13 cellular contexts compared by ENCODE assay signal in genomic region chr14:71711131-71711530, GRCh38.
DNase-seq lines count a peak whose midpoint lies in the region; ATAC-seq lines count a peak whose summit lies in the region.
"Had no signal": no experiment of that assay in that cellular context is flagged by ENCODE, and none has a peak within 500 bp of the region (broad histone marks: within the 10 kb centered on the region; RNA-seq: fewer than 3 reads in every experiment).

No MANE protein-coding gene starts in this region.

- H3K9me3 ChIP-seq in naive thymus-derived CD4-positive, alpha-beta T cell (ENCODE audit: control insufficient read depth in 2 of 3, low read length in 3 of 3), result no peaks in the 10 kb centered on the region
- H3K9me3 ChIP-seq: transverse colon had no signal

- peaks cover 9% of the 10 kb centered on the region for H3K79me2 ChIP-seq in ACC112 (ENCODE audit: control insufficient read depth, insufficient read depth, low read length, unreplicated experiment)

- ATAC-seq in naive thymus-derived CD4-positive, alpha-beta T cell, result peak; percentile 44
- no peak for ATAC-seq in HG03139 (IDR thresholded peaks at IDR 0.05; ENCODE audit: unreplicated experiment)

- in situ Hi-C loops in KBM-7 (cut with MboI; ENCODE audit: low pct_unique_long_range_greater_than_20kb, low sequenced_read_pairs), result no loop called here

- H3K27me3 Mint-ChIP-seq in naive thymus-derived CD4-positive, alpha-beta T cell, result no peaks in the 10 kb centered on the region

- H3K4me3 ChIP-seq in ACC112 (ENCODE audit: low read depth, low read length), result peak overlapping the region; percentile 48; the same call in 1 of the 2 replicates
- H3K4me3 ChIP-seq in Jurkat, Clone E6-1 (ENCODE audit: low read length), result no peak overlapping the region
- no peak overlapping the region for H3K4me3 ChIP-seq in naive thymus-derived CD4-positive, alpha-beta T cell (ENCODE audit: low read length)
- H3K4me3 ChIP-seq: transverse colon had no signal

- intact Hi-C loops in naive thymus-derived CD4-positive, alpha-beta T cell (cut with micrococcal nuclease), result loop anchor here in 1 of 2 donors (5.0 kb wide), 1 partner anchor 389 kb away; the partner anchor contains the start of gene SIPA1L1

- H3K27ac Mint-ChIP-seq in naive thymus-derived CD4-positive, alpha-beta T cell, result peak overlapping the region in 3 of 9 donors; percentile 3 to 64 (median 51)

- H3K27ac ChIP-seq in ACC112 (ENCODE audit: low read depth, low read length) (peak overlapping the region; percentile 94), angular gyrus (ENCODE audit: low read depth, low read length) (peak overlapping the region; percentile 27)
- H3K27ac ChIP-seq in naive thymus-derived CD4-positive, alpha-beta T cell (ENCODE audit: low read depth, low read length), result no peak overlapping the region
- H3K27ac ChIP-seq: transverse colon had no signal

- DNase-seq in Jurkat, Clone E6-1 (ENCODE audit: low read depth, low spot score), result peak; percentile 70
- DNase-seq in naive thymus-derived CD4-positive, alpha-beta T cell, result peak in 4 of 9 donors; percentile 10 to 27 (median 12)
- no peak for DNase-seq in germinal center (ENCODE audit: low spot score)
- no peak for DNase-seq in KBM-7
- DNase-seq in NCI-H1417 treated with DMSO at 0.1 percent for 48 hours (lab: John Stamatoyannopoulos, UW), result no peak
- DNase-seq: activated CD4-positive, alpha-beta T cell treated with anti-CD3 and anti-CD28 coated beads for 4 hours; DMS79 treated with DMSO at 0.1 percent for 48 hours; midbrain; right cardiac atrium; transverse colon had no signal

- H3K9me3 Mint-ChIP-seq in naive thymus-derived CD4-positive, alpha-beta T cell, result peaks cover 0 to 3% (median 0%) of the 10 kb centered on the region in 11 donors

- CTCF ChIA-PET in naive thymus-derived CD4-positive, alpha-beta T cell (lab: Charles Lee), result interaction anchor here (0.7 to 1.0 kb wide), 2 partner anchors 28 to 390 kb away, joined by 3 to 4 read pairs; no protein-coding TSS in a partner anchor

- peaks cover 6 to 50% (median 42%) of the 10 kb centered on the region in 5 donors for H3K36me3 Mint-ChIP-seq in naive thymus-derived CD4-positive, alpha-beta T cell

- H3K27me3 ChIP-seq in ACC112 (ENCODE audit: insufficient read depth, low read length), result no peaks in the 10 kb centered on the region
- no peaks in the 10 kb centered on the region for H3K27me3 ChIP-seq in naive thymus-derived CD4-positive, alpha-beta T cell (ENCODE audit: control insufficient read depth in 2 of 2, insufficient read depth in 2 of 2, low read length in 2 of 2)
- H3K27me3 ChIP-seq: transverse colon had no signal

- H3K4me1 Mint-ChIP-seq in naive thymus-derived CD4-positive, alpha-beta T cell, result peaks cover 0 to 22% (median 8%) of the 10 kb centered on the region in 7 donors

- peak overlapping the region; percentile 5 for H2AFZ ChIP-seq in ACC112 (ENCODE audit: low read length, unreplicated experiment)

- peaks cover 7% of the 10 kb centered on the region; the same call in 1 of the 2 replicates for H3K36me3 ChIP-seq in ACC112 (ENCODE audit: insufficient read depth, low read length)
- H3K36me3 ChIP-seq in naive thymus-derived CD4-positive, alpha-beta T cell (ENCODE audit: control insufficient read depth in 2 of 3, insufficient read depth in 3 of 3, low read length in 3 of 3), result peaks cover 0 to 19% (median 0%) of the 10 kb centered on the region in 3 experiments

- peak overlapping the region in 1 of 10 donors; percentile 4 for H3K4me3 Mint-ChIP-seq in naive thymus-derived CD4-positive, alpha-beta T cell

- POLR2A ChIA-PET in naive thymus-derived CD4-positive, alpha-beta T cell (lab: Charles Lee), result no interaction called here

- H3K4me1 ChIP-seq in ACC112 (ENCODE audit: control insufficient read depth, insufficient read depth, low read length, unreplicated experiment), result peaks cover 54% of the 10 kb centered on the region
- no peaks in the 10 kb centered on the region for H3K4me1 ChIP-seq in naive thymus-derived CD4-positive, alpha-beta T cell (ENCODE audit: control insufficient read depth in 2 of 2, insufficient read depth in 2 of 2, low read length in 2 of 2)
